Comparison of ENCODE assay signal across 8 cellular contexts in genomic region chr11:72722050-72722748, GRCh38. TPM values are rescaled to one million over a fixed set of nuclear protein-coding genes. Genes with fewer than 3 reads are reported as not detected.
DNase-seq lines count a peak whose midpoint lies in the region; ATAC-seq and TF ChIP-seq lines count a peak whose summit lies in the region.

No MANE protein-coding gene starts in this region.

- no peaks in the 10 kb centered on the region for H3K27me3 ChIP-seq in CD4-positive, alpha-beta memory T cell (ENCODE audit: insufficient read depth, low read length)

- peaks cover 46 to 78% (median 60%) of the 10 kb centered on the region in 4 donors for H3K4me1 Mint-ChIP-seq in CD4-positive, alpha-beta memory T cell
- peaks cover 49% of the 10 kb centered on the region for H3K4me1 Mint-ChIP-seq in mesothelial cell of epicardium

- H3K27me3 Mint-ChIP-seq in CD4-positive, alpha-beta memory T cell = peaks cover 0 to 1% of the 10 kb centered on the region in 2 donors
- no peaks in the 10 kb centered on the region for H3K27me3 Mint-ChIP-seq in mesothelial cell of epicardium (ENCODE audit: low read depth)

- peaks cover 54% of the 10 kb centered on the region for H3K4me1 ChIP-seq in CD4-positive, alpha-beta memory T cell (ENCODE audit: insufficient read depth, low read length)

- intact Hi-C loops in CD4-positive, alpha-beta memory T cell (cut with micrococcal nuclease) = loop anchor here (1.0 to 10.0 kb wide), 4 partner anchors 30 to 423 kb away; partner anchors contain the start of genes ARAP1 and FCHSD2

- H3K4me3 Mint-ChIP-seq in CD4-positive, alpha-beta memory T cell = peak overlapping the region; percentile 93 to 99 (median 96)
- peak overlapping the region; percentile 83 for H3K4me3 Mint-ChIP-seq in mesothelial cell of epicardium

- H3K4me3 ChIP-seq in CD4-positive, alpha-beta memory T cell (ENCODE audit: low read length in 2 of 2) = peak overlapping the region; percentile 82 to 98

- H3K36me3 ChIP-seq in CD4-positive, alpha-beta memory T cell (ENCODE audit: insufficient read depth, low read length) = peaks cover 21% of the 10 kb centered on the region

- TF ChIP-seq CTCF in mesothelial cell of epicardium (IDR thresholded peaks at IDR 0.05; ENCODE audit: unreplicated experiment) = no peak

- peak overlapping the region; percentile 80 for H3K27ac ChIP-seq in CD4-positive, alpha-beta memory T cell (ENCODE audit: low read depth, low read length)

- peak; percentile 88 to 93 (median 91) for DNase-seq in CD4-positive, alpha-beta memory T cell
- peak; percentile 59 for DNase-seq in NK-92 (lab: John Stamatoyannopoulos, UW; ENCODE audit: unreplicated experiment)
- peak; percentile 58 to 64 for DNase-seq in activated CD8-positive, alpha-beta memory T cell treated with anti-CD3 and anti-CD28 coated beads for 1 hour (ENCODE audit: extremely low read depth in 1 of 2, low read depth in 1 of 2)
- peak; percentile 87 for DNase-seq in effector CD8-positive, alpha-beta T cell (lab: John Stamatoyannopoulos, UW)
- DNase-seq in mesothelial cell of epicardium (ENCODE audit: low spot score in 2 of 2, unreplicated experiment in 2 of 2) = peak; percentile 68 to 91
- peak; percentile 65 for DNase-seq in stimulated activated CD8-positive, alpha-beta memory T cell treated with anti-CD3 and anti-CD28 coated beads, Interleukin-15, amount 100 ng/mL, for 1 hour (ENCODE audit: low read depth)

- CTCF ChIA-PET in CD4-positive, alpha-beta memory T cell (lab: Charles Lee; ENCODE audit: partially characterized antibody) = interaction anchor here (0.6 to 9.4 kb wide), 8 partner anchors 10 to 601 kb away, joined by 3 to 194 read pairs (median 8); partner anchors contain the start of gene STARD10

- peaks cover 3 to 38% of the 10 kb centered on the region in 2 donors for H3K36me3 Mint-ChIP-seq in CD4-positive, alpha-beta memory T cell
- no peaks in the 10 kb centered on the region for H3K36me3 Mint-ChIP-seq in mesothelial cell of epicardium

- POLR2A ChIA-PET in CD4-positive, alpha-beta memory T cell (lab: Charles Lee; ENCODE audit: partially characterized antibody) = interaction anchor here (0.6 to 3.6 kb wide), 19 partner anchors 10 to 725 kb away, joined by 3 to 46 read pairs (median 6); partner anchors contain the start of genes ATG16L2, FCHSD2 and STARD10

- peak overlapping the region; percentile 93 to 98 (median 96) for H3K27ac Mint-ChIP-seq in CD4-positive, alpha-beta memory T cell
- H3K27ac Mint-ChIP-seq in mesothelial cell of epicardium = peak overlapping the region; percentile 98

- ATAC-seq in GM19397 (IDR thresholded peaks at IDR 0.05; ENCODE audit: unreplicated experiment) (peak; percentile 72), HG03558 (IDR thresholded peaks at IDR 0.05; ENCODE audit: extremely low read depth, unreplicated experiment) (peak; percentile 63)

- peaks cover 0 to 7% (median 0%) of the 10 kb centered on the region in 8 donors for H3K9me3 Mint-ChIP-seq in CD4-positive, alpha-beta memory T cell
- no peaks in the 10 kb centered on the region for H3K9me3 Mint-ChIP-seq in mesothelial cell of epicardium

- no peaks in the 10 kb centered on the region for H3K9me3 ChIP-seq in CD4-positive, alpha-beta memory T cell (ENCODE audit: control insufficient read depth in 1 of 2, low read length in 2 of 2)

RNA-seq across cellular contexts. Expression of gene ARAP1, which starts 30.0 kb away (rescaled TPM):
- 100 to 1,000 TPM; 144 to 157 TPM for total RNA-seq in CD4-positive, alpha-beta memory T cell
- 10 to 100 TPM in 1 of 2 donors, 1 to 10 TPM in 1; 9.5 to 36.8 TPM for polyA plus RNA-seq in CD4-positive, alpha-beta memory T cell
- 154 to 163 TPM (median 155 TPM) in 3 replicates for total RNA-seq in mesothelial cell of epicardium

RNA-seq across cellular contexts. Expression of gene PDE2A, which starts 48.0 kb away (rescaled TPM):
- 1 to 10 TPM in 1 of 2 experiments, under 1 TPM in 1; 0.75 to 1.7 TPM for total RNA-seq in CD4-positive, alpha-beta memory T cell
- 1 to 10 TPM in 1 of 2 donors, under 1 TPM in 1; 0.11 to 1.2 TPM for polyA plus RNA-seq in CD4-positive, alpha-beta memory T cell
- 0.63 to 1.4 TPM (median 1.1 TPM) in 3 replicates for total RNA-seq in mesothelial cell of epicardium

Comparison
In these comparisons a context has a peak if more than half of its experiments do, and no peak if none do; other contexts are left out.
1. Peak in every context shown above with its lines: DNase-seq, ATAC-seq, H3K4me3 ChIP-seq and H3K27ac ChIP-seq.